ENCODE assay signal across 24 cellular contexts in genomic region chr10:103525901-103526300, GRCh38. TPM values are rescaled to one million over a fixed set of nuclear protein-coding genes. Genes with fewer than 3 reads are reported as not detected.
DNase-seq lines count a peak whose midpoint lies in the region; ATAC-seq and TF ChIP-seq lines count a peak whose summit lies in the region.
"Had no signal": no experiment of that assay in that cellular context is flagged by ENCODE, and none has a peak within 500 bp of the region (broad histone marks: within the 10 kb centered on the region; RNA-seq: fewer than 3 reads in every experiment).

No MANE protein-coding gene starts in this region.

- H3F3A ChIP-seq in DOHH2 (ENCODE audit: control insufficient read depth, insufficient read depth): no peaks in the 10 kb centered on the region

- H4K20me1 ChIP-seq in DOHH2 (ENCODE audit: control insufficient read depth, insufficient read depth, low read depth, low read length): no peaks in the 10 kb centered on the region
- H4K20me1 ChIP-seq in OCI-LY7 (ENCODE audit: insufficient read depth, low read length): no peaks in the 10 kb centered on the region
- H4K20me1 ChIP-seq: BLaER1 had no signal

- ATAC-seq in GM18868 (IDR thresholded peaks at IDR 0.05; ENCODE audit: unreplicated experiment): no peak
- ATAC-seq: GM12878, HepG2 had no signal

- H3K9me2 ChIP-seq in DOHH2 (replicated peaks; ENCODE audit: control insufficient read depth, low read length): no peaks in the 10 kb centered on the region
- no peaks in the 10 kb centered on the region for H3K9me2 ChIP-seq in OCI-LY7 (ENCODE audit: insufficient read depth, low read length)

- no peaks in the 10 kb centered on the region for H3K27me3 ChIP-seq in DOHH2 (ENCODE audit: control insufficient read depth, low read length)
- H3K27me3 ChIP-seq: BLaER1, Peyer's patch had no signal

- intact Hi-C loops in OCI-LY7 (cut with micrococcal nuclease; ENCODE audit: unreplicated experiment) (no loop called here), MCF 10A (cut with micrococcal nuclease) (no loop called here)

- H3K4me3 ChIP-seq in DOHH2 (ENCODE audit: low read length): peak overlapping the region; percentile 23; the same call in 1 of the 2 replicates
- no peak overlapping the region for H3K4me3 ChIP-seq in OCI-LY7 (ENCODE audit: low read depth, low read length, poor library complexity, severe bottlenecking)
- H3K4me3 ChIP-seq: BLaER1, GM12878, MG63, Peyer's patch had no signal

- peak overlapping the region; percentile 22; the same call in 1 of the 2 replicates for H2AFZ ChIP-seq in OCI-LY7 (ENCODE audit: low read length)

- H3K27ac ChIP-seq in DOHH2 (ENCODE audit: low read depth, low read length): peak overlapping the region; percentile 21; the same call in 1 of the 2 replicates
- no peak overlapping the region for H3K27ac ChIP-seq in OCI-LY7 (ENCODE audit: low read depth, low read length, poor library complexity, severe bottlenecking)
- H3K27ac ChIP-seq in epithelial cell of prostate: peak overlapping the region; percentile 96
- H3K27ac ChIP-seq: BLaER1, Peyer's patch had no signal

- POLR2A ChIA-PET in OCI-LY7 (lab: Charles Lee) (no interaction called here), MCF 10A (lab: Yijun Ruan, JAX) (no interaction called here)

- H3K36me3 ChIP-seq in DOHH2 (ENCODE audit: control insufficient read depth, low read length) (no peaks in the 10 kb centered on the region), OCI-LY7 (ENCODE audit: insufficient read depth, low read length) (no peaks in the 10 kb centered on the region)
- H3K36me3 ChIP-seq: BLaER1, MG63, Peyer's patch had no signal

- TF ChIP-seq CTCF in DOHH2 (IDR thresholded peaks at IDR 0.05; ENCODE audit: low read depth, low read length, poor library complexity, severe bottlenecking) (no peak), OCI-LY7 (conservative IDR thresholded peaks at IDR 0.05; ENCODE audit: low read length) (no peak), type B pancreatic cell (conservative IDR thresholded peaks at IDR 0.05) (no peak), MCF 10A (IDR thresholded peaks at IDR 0.05; ENCODE audit: unreplicated experiment) (no peak)

- peaks cover 15% of the 10 kb centered on the region for H3K9me3 Mint-ChIP-seq in type B pancreatic cell
- no peaks in the 10 kb centered on the region for H3K9me3 Mint-ChIP-seq in MCF 10A (ENCODE audit: unreplicated experiment)

- H3K4me1 Mint-ChIP-seq in type B pancreatic cell (ENCODE audit: unreplicated experiment) (no peaks in the 10 kb centered on the region), MCF 10A (ENCODE audit: insufficient read depth, unreplicated experiment) (no peaks in the 10 kb centered on the region)
- H3K4me1 Mint-ChIP-seq: CD4-positive, CD25-positive, alpha-beta regulatory T cell had no signal

- H3K36me3 Mint-ChIP-seq in type B pancreatic cell: no peaks in the 10 kb centered on the region
- no peaks in the 10 kb centered on the region for H3K36me3 Mint-ChIP-seq in MCF 10A (ENCODE audit: insufficient read depth, unreplicated experiment)
- H3K36me3 Mint-ChIP-seq: CD4-positive, CD25-positive, alpha-beta regulatory T cell had no signal

- H3K4me3 Mint-ChIP-seq in type B pancreatic cell: no peak overlapping the region
- no peak overlapping the region for H3K4me3 Mint-ChIP-seq in MCF 10A (ENCODE audit: unreplicated experiment)

- no peak for DNase-seq in OCI-LY7 (ENCODE audit: low spot score)
- DNase-seq in epithelial cell of prostate (ENCODE audit: low read depth, low spot score): no peak
- DNase-seq in type B pancreatic cell (ENCODE audit: extremely low spot score, unreplicated experiment): no peak
- DNase-seq in MCF 10A (ENCODE audit: unreplicated experiment): no peak
- DNase-seq in stimulated activated CD8-positive, alpha-beta memory T cell treated with anti-CD3 and anti-CD28 coated beads, Interleukin-4, amount 100 ng/mL, for 48 hours: no peak
- DNase-seq: CD4-positive, CD25-positive, alpha-beta regulatory T cell; DMS53; GDM1; HCEC 1CT; KBM-7; MG63; NCI-H2029; NCI-H446 treated with DMSO at 0.1 percent for 48 hours; NCI-H526 treated with DMSO at 0.1 percent for 48 hours; SHP77 treated with DMSO at 0.1 percent for 48 hours had no signal

- H3K27me3 Mint-ChIP-seq in type B pancreatic cell: no peaks in the 10 kb centered on the region
- H3K27me3 Mint-ChIP-seq in MCF 10A (ENCODE audit: insufficient read depth, unreplicated experiment): no peaks in the 10 kb centered on the region

- BruUV-seq in OCI-LY7 (replicated peaks; lab: Mats Ljungman, UMichigan) (no TSS peak), MCF 10A (replicated peaks; lab: Mats Ljungman, UMichigan) (no TSS peak)

- H3K9me3 ChIP-seq in DOHH2 (ENCODE audit: control insufficient read depth, insufficient read depth, low read length) (peaks cover 27% of the 10 kb centered on the region; the same call in 1 of the 2 replicates), OCI-LY7 (ENCODE audit: low read length) (peaks cover 37% of the 10 kb centered on the region; the same call in 1 of the 2 replicates)
- H3K9me3 ChIP-seq: MG63, Peyer's patch had no signal

- peaks cover 29% of the 10 kb centered on the region for H3K4me1 ChIP-seq in DOHH2 (ENCODE audit: control insufficient read depth, low read length)
- H3K4me1 ChIP-seq in OCI-LY7 (ENCODE audit: insufficient read depth, low read length, poor library complexity, severe bottlenecking): peaks cover 17% of the 10 kb centered on the region
- H3K4me1 ChIP-seq: BLaER1, Peyer's patch had no signal

- CTCF ChIA-PET in OCI-LY7 (lab: Charles Lee; ENCODE audit: unreplicated experiment) (no interaction called here), MCF 10A (lab: Yijun Ruan, JAX) (no interaction called here)

- H3K4me2 ChIP-seq in DOHH2 (ENCODE audit: low read length): peak overlapping the region; percentile 30
- no peak overlapping the region for H3K4me2 ChIP-seq in OCI-LY7 (ENCODE audit: low read length)
- H3K4me2 ChIP-seq: BLaER1 had no signal

- H3K79me2 ChIP-seq in DOHH2 (ENCODE audit: control insufficient read depth, low read length) (no peaks in the 10 kb centered on the region), OCI-LY7 (ENCODE audit: insufficient read depth, low read depth, low read length) (no peaks in the 10 kb centered on the region)

- H3K27ac Mint-ChIP-seq in type B pancreatic cell (peak overlapping the region; percentile 66), MCF 10A (ENCODE audit: low read depth, unreplicated experiment) (no peak overlapping the region)
- H3K27ac Mint-ChIP-seq: CD4-positive, CD25-positive, alpha-beta regulatory T cell had no signal

RNA-seq across cellular contexts. Expression of gene NEURL1, which starts 32.4 kb away (rescaled TPM):
- 0.46 and 0.47 TPM in 2 replicates for total RNA-seq in OCI-LY7 (2014; rRNA removed; shearing (Covaris generic))
- not detected in 2 replicates for total RNA-seq in OCI-LY7 (2022)
- total RNA-seq in type B pancreatic cell (ENCODE audit: low replicate concordance): 38.3 and 102 TPM in 2 replicates
- 0.20 TPM in 1 of 2 replicates, not detected in the other for total RNA-seq in MCF 10A (2022)
- total RNA-seq: A172, HepG2 had no signal

RNA-seq across cellular contexts. Expression of gene CALHM3, which starts 46.9 kb away (rescaled TPM):
- 0.26 TPM in 1 of 2 replicates, not detected in the other for total RNA-seq in OCI-LY7 (2014; rRNA removed; shearing (Covaris generic))
- not detected in 2 replicates for total RNA-seq in OCI-LY7 (2022)
- 3.3 and 20.3 TPM in 2 replicates for total RNA-seq in type B pancreatic cell (ENCODE audit: low replicate concordance)
- total RNA-seq in MCF 10A (2022): not detected in 2 replicates
- total RNA-seq: CD4-positive, CD25-positive, alpha-beta regulatory T cell; HepG2; HT-29; LHCN-M2; Peyer's patch had no signal

Comparison
In these comparisons a context has a peak if more than half of its experiments do, and no peak if none do; other contexts are left out.
1. RNA of gene NEURL1, which starts 32.4 kb away (total RNA-seq): 38.3 to 102 TPM in type B pancreatic cell; 0.46 to 0.47 TPM in OCI-LY7 and 0.20 TPM in MCF 10A; every median in the first group is over 10 times any median in the second.